In the genomic region with DNA sequence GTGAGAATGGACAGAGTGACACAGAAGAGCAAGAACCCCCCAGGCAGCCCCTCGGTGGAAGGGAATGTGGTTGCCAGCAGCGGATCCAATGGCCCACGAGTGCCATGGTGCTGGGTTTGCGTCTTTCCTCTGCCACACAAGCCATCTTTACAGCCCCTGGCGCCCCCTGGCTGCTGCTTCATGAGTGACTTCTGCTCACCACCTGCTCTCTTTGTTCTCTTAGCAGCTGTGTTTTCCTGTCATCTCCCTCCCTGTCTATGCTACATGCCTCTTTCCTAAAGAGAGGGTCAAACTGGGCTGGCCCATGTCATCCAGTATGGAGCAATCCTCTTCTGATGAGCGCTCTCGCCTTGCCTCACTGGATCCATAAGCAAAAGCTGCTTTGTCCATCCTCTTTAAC, we compare ENCODE assay signal across 8 cellular contexts.
DNase-seq lines count a peak whose midpoint lies in the region; ATAC-seq and TF ChIP-seq lines count a peak whose summit lies in the region.

No MANE protein-coding gene starts in this region.

- H3K36me3 ChIP-seq in SJCRH30 (no peaks in the 10 kb centered on the region), ascending aorta (no peaks in the 10 kb centered on the region)

- H3K9me3 ChIP-seq in SJCRH30 (replicated peaks) (no peaks in the 10 kb centered on the region), ascending aorta (no peaks in the 10 kb centered on the region)

- H3K4me1 ChIP-seq in SJCRH30 (no peaks in the 10 kb centered on the region), ascending aorta (no peaks in the 10 kb centered on the region)

- TF ChIP-seq CTCF in retinal pigment epithelial cell (conservative IDR thresholded peaks at IDR 0.05; ENCODE audit: low read depth, low read length), result peak; percentile 5
- no peak for TF ChIP-seq CTCF in ascending aorta (IDR thresholded peaks at IDR 0.05)

- intact Hi-C loops in ascending aorta (cut with DNase I), result no loop called here

- peak; percentile 64 for DNase-seq in DMS53 (lab: John Stamatoyannopoulos, UW)
- no peak for DNase-seq in DMS53 treated with DMSO at 0.1 percent for 48 hours (lab: John Stamatoyannopoulos, UW; ENCODE audit: unreplicated experiment)
- DNase-seq in HT1080 (ENCODE audit: low read depth), result peak; percentile 47
- peak; percentile 47 to 74 for DNase-seq in SJCRH30
- peak; percentile 32 for DNase-seq in foreskin melanocyte
- DNase-seq in retinal pigment epithelial cell (ENCODE audit: low read depth), result no peak
- no peak for DNase-seq in ascending aorta (ENCODE audit: low spot score in 2 of 2)

- no peaks in the 10 kb centered on the region for H3K27me3 ChIP-seq in SJCRH30
- H3K27me3 ChIP-seq in ascending aorta, result no peaks in the 10 kb centered on the region

- H3K4me3 ChIP-seq in SJCRH30, result no peak overlapping the region
- no peak overlapping the region for H3K4me3 ChIP-seq in retinal pigment epithelial cell (ENCODE audit: low read length)
- no peak overlapping the region for H3K4me3 ChIP-seq in ascending aorta

- ATAC-seq in GM21786 (IDR thresholded peaks at IDR 0.05; ENCODE audit: unreplicated experiment), result no peak

- H3K27ac ChIP-seq in SJCRH30 (no peak overlapping the region), ascending aorta (no peak overlapping the region)

Comparison
In these comparisons a context has a peak if more than half of its experiments do, and no peak if none do; other contexts are left out.
1. DNase-seq: peak in DMS53 (single experiment), HT1080 (single experiment), SJCRH30 (2 of 2) and foreskin melanocyte (single experiment); none in DMS53 treated with DMSO at 0.1 percent for 48 hours (single experiment), retinal pigment epithelial cell (single experiment) and ascending aorta (0 of 2).